In genomic region chr7:102195361-102195760, GRCh38 we compare ENCODE assay signal across 31 cellular contexts.
"Had no signal": no experiment of that assay in that cellular context is flagged by ENCODE, and none has a peak within 500 bp of the region (broad histone marks: within the 10 kb centered on the region; RNA-seq: fewer than 3 reads in every experiment).

No MANE protein-coding gene starts in this region.

- H3K9me3 Mint-ChIP-seq: naive thymus-derived CD8-positive, alpha-beta T cell; natural killer cell treated with Interleukin-12 subunit alpha and Interleukin-12 subunit beta and Interleukin-15 and Interleukin-18, amount 100 ng/mL, for 72 hours; nephron progenitor cell; neural crest cell; stimulated activated memory B cell treated with anti-CD40 and anti-IgM and Interleukin-4, amounts not matched to agents 10 μg/mL and 1 μg/mL and 100 μg/mL, for 72 hours; stimulated activated naive CD8-positive, alpha-beta T cell treated with anti-CD3 and anti-CD28 coated beads, Interleukin-15, amount 100 ng/mL, for 72 hours; type B pancreatic cell had no signal

- H3K4me2 ChIP-seq: smooth muscle cell had no signal

- H3K27me3 Mint-ChIP-seq: naive thymus-derived CD8-positive, alpha-beta T cell; natural killer cell treated with Interleukin-12 subunit alpha and Interleukin-12 subunit beta and Interleukin-15 and Interleukin-18, amount 100 ng/mL, for 72 hours; progenitor cell of endocrine pancreas; stimulated activated memory B cell treated with anti-CD40 and anti-IgM and Interleukin-4, amounts not matched to agents 10 μg/mL and 1 μg/mL and 100 μg/mL, for 72 hours; stimulated activated naive CD8-positive, alpha-beta T cell treated with anti-CD3 and anti-CD28 coated beads, Interleukin-15, amount 100 ng/mL, for 72 hours; type B pancreatic cell had no signal

- H3K4me3 ChIP-seq: ovary, psoas muscle, skin epidermis, smooth muscle cell, spleen, suprapubic skin, testis, tibial artery, transverse colon, upper lobe of right lung, uterus had no signal

- H3K9me3 ChIP-seq: ovary, psoas muscle, spleen, suprapubic skin, testis, tibial artery, transverse colon, upper lobe of right lung, uterus had no signal

- H3K27ac Mint-ChIP-seq: naive thymus-derived CD8-positive, alpha-beta T cell; natural killer cell treated with Interleukin-12 subunit alpha and Interleukin-12 subunit beta and Interleukin-15 and Interleukin-18, amount 100 ng/mL, for 72 hours; nephron progenitor cell; stimulated activated memory B cell treated with anti-CD40 and anti-IgM and Interleukin-4, amounts not matched to agents 10 μg/mL and 1 μg/mL and 100 μg/mL, for 72 hours; type B pancreatic cell had no signal

- ATAC-seq: naive thymus-derived CD8-positive, alpha-beta T cell; psoas muscle; right cardiac atrium; sciatic nerve; stimulated activated memory B cell treated with anti-CD40 and anti-IgM and Interleukin-4, amounts not matched to agents 10 μg/mL and 1 μg/mL and 100 μg/mL, for 72 hours; stimulated activated naive CD8-positive, alpha-beta T cell treated with anti-CD3 and anti-CD28 coated beads, Interleukin-15, amount 100 ng/mL, for 72 hours; stimulated activated naive CD8-positive, alpha-beta T cell treated with anti-CD3 and anti-CD28 coated beads, Interleukin-15, Interleukin-2, amounts not matched to agents 100 U/mL and 50 U/mL, for 24 hours; upper lobe of right lung had no signal

- H2AFZ ChIP-seq: parathyroid adenoma had no signal

- H3K9ac ChIP-seq: parathyroid adenoma had no signal

- H3K27ac ChIP-seq: ovary, parathyroid adenoma, psoas muscle, skin epidermis, spleen, suprapubic skin, testis, tibial artery, transverse colon, upper lobe of right lung, uterus had no signal

- H3K36me3 ChIP-seq: ovary, uterus had no signal

- H3K4me3 Mint-ChIP-seq: naive thymus-derived CD8-positive, alpha-beta T cell; natural killer cell treated with Interleukin-12 subunit alpha and Interleukin-12 subunit beta and Interleukin-15 and Interleukin-18, amount 100 ng/mL, for 72 hours; nephron progenitor cell; neural crest cell; stimulated activated memory B cell treated with anti-CD40 and anti-IgM and Interleukin-4, amounts not matched to agents 10 μg/mL and 1 μg/mL and 100 μg/mL, for 72 hours; stimulated activated naive CD8-positive, alpha-beta T cell treated with anti-CD3 and anti-CD28 coated beads, Interleukin-15, amount 100 ng/mL, for 72 hours; type B pancreatic cell had no signal

- H3K27me3 ChIP-seq: ovary, spleen, suprapubic skin, testis, tibial artery, transverse colon, upper lobe of right lung, uterus had no signal

- H3K4me1 ChIP-seq: psoas muscle, spleen, suprapubic skin, testis, tibial artery, transverse colon, upper lobe of right lung, uterus had no signal

- H3K4me1 Mint-ChIP-seq: stimulated activated memory B cell treated with anti-CD40 and anti-IgM and Interleukin-4, amounts not matched to agents 10 μg/mL and 1 μg/mL and 100 μg/mL, for 72 hours; stimulated activated naive CD8-positive, alpha-beta T cell treated with anti-CD3 and anti-CD28 coated beads, Interleukin-15, amount 100 ng/mL, for 72 hours had no signal

- DNase-seq: naive thymus-derived CD8-positive, alpha-beta T cell; nephron progenitor cell; occipital lobe; ovary; psoas muscle; right cardiac atrium; spleen; stimulated activated CD4-positive, alpha-beta T cell treated with anti-CD3 and anti-CD28 coated beads, Interleukin-12 subunit alpha, Interleukin-12 subunit beta, amount 100 ng/mL, for 4 hours; stimulated activated CD4-positive, alpha-beta T cell treated with anti-CD3 and anti-CD28 coated beads, Interleukin-1b, Interleukin-23, amount 100 ng/mL, for 48 hours; stimulated activated CD4-positive, alpha-beta T cell treated with anti-CD3 and anti-CD28 coated beads, Interleukin-4, amount 100 ng/mL, for 1 hour; stimulated activated CD4-positive, alpha-beta T cell treated with anti-CD3 and anti-CD28 coated beads, Interleukin-4, amount 100 ng/mL, for 4 hours; stimulated activated CD8-positive, alpha-beta memory T cell treated with anti-CD3 and anti-CD28 coated beads, Interleukin-4, amount 100 ng/mL, for 48 hours; stimulated activated naive CD4-positive, alpha-beta T cell; stimulated activated naive CD8-positive, alpha-beta T cell treated with anti-CD3 and anti-CD28 coated beads, Interleukin-15, amount 100 ng/mL, for 72 hours; stimulated activated naive CD8-positive, alpha-beta T cell treated with anti-CD3 and anti-CD28 coated beads, Interleukin-15, Interleukin-2, amounts not matched to agents 100 U/mL and 50 U/mL, for 24 hours; substantia nigra; testis; tibial artery; transverse colon; upper lobe of right lung; uterus had no signal
